ENCODE assay signal across 18 cellular contexts in the genomic region with DNA sequence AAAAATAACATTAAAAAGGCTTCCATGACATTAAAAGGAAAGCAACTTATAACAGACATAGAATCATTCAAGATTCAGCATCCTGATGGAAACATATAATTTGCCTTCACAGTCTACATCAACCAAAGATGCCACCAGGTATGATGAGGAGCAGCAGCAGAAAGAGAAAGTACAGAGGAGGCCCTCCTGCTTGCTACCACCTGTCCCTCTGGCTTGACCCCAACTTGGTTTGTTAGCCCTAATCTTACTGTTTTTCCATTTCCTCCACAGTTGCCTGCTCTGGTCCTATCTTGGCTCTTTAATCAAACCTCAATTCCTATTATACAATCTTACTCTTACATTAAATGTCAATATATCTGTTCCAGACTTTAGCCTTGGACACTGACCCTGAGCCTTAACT.
DNase-seq lines count a peak whose midpoint lies in the region.
"Had no signal": no experiment of that assay in that cellular context is flagged by ENCODE, and none has a peak within 500 bp of the region (broad histone marks: within the 10 kb centered on the region; RNA-seq: fewer than 3 reads in every experiment).

No MANE protein-coding gene starts in this region.

- no peak overlapping the region for H2BK5ac ChIP-seq in mesendoderm (ENCODE audit: low read length)

- H3K56ac ChIP-seq in mesendoderm (ENCODE audit: low read length), result no peak overlapping the region

- H3K4ac ChIP-seq in mesendoderm (ENCODE audit: low read depth, low read length), result no peak overlapping the region

- no peaks in the 10 kb centered on the region for H3K79me2 ChIP-seq in mesendoderm (ENCODE audit: control insufficient read depth, insufficient read depth, low read length)

- in situ Hi-C loops in G401 (cut with HindIII; ENCODE audit: low sequenced_read_pairs), result no loop called here

- H3K27ac Mint-ChIP-seq in activated T-helper 2 cell treated with anti-CD3 and anti-CD28 coated beads, Interferon-gamma antibody, Interleukin-2, Interleukin-4, amounts not matched to agents 10 μg/mL and 5 μg/mL and 100 μg/mL, durations not matched to agents 14 hours and 24 hours and 36 hours, result no peak overlapping the region
- H3K27ac Mint-ChIP-seq: B cell; CD4-positive, alpha-beta T cell; CD8-positive, alpha-beta T cell had no signal

- no peaks in the 10 kb centered on the region for H3K36me3 ChIP-seq in mesendoderm (ENCODE audit: control insufficient read depth, insufficient read depth, low read length)

- DNase-seq in G401 (ENCODE audit: low spot score) (peak; percentile 75), cerebellar cortex (ENCODE audit: low spot score) (peak; percentile 70), mesendoderm (no peak), NCI-H774 (lab: John Stamatoyannopoulos, UW) (no peak)
- DNase-seq in activated T-helper 2 cell treated with anti-CD3 and anti-CD28 coated beads, Interferon-gamma antibody, Interleukin-2, Interleukin-4, amounts not matched to agents 10 μg/mL and 5 μg/mL and 100 μg/mL, durations not matched to agents 14 hours and 24 hours and 36 hours (ENCODE audit: low spot score), result no peak
- DNase-seq: AML-193; Caco-2; Calu3; CD4-positive, alpha-beta T cell; CD8-positive, alpha-beta T cell; DMS79 treated with DMSO at 0.1 percent for 48 hours; GDM1 had no signal

- H4K8ac ChIP-seq in mesendoderm (ENCODE audit: low read depth, low read length), result peak overlapping the region; percentile 56

- intact Hi-C loops in activated T-helper 2 cell treated with anti-CD3 and anti-CD28 coated beads, Interferon-gamma antibody, Interleukin-2, Interleukin-4, amounts not matched to agents 10 μg/mL and 5 μg/mL and 100 μg/mL, durations not matched to agents 14 hours and 24 hours and 36 hours (cut with micrococcal nuclease), result no loop called here

- no peak overlapping the region for H3K27ac ChIP-seq in mesendoderm (ENCODE audit: low read depth, low read length)
- H3K27ac ChIP-seq: 22Rv1; A549; BLaER1 treated with 17β-estradiol and CSF1 and Interleukin-3, amounts not matched to agents 10 nM and 100 nM; C4-2B had no signal

- no peaks in the 10 kb centered on the region for H3K4me1 ChIP-seq in mesendoderm (ENCODE audit: control insufficient read depth, low read depth, low read length)
- H3K4me1 ChIP-seq: A549; BLaER1 treated with 17β-estradiol and CSF1 and Interleukin-3, amounts not matched to agents 10 nM and 100 nM; Caco-2 had no signal

- no peak overlapping the region for H4K5ac ChIP-seq in mesendoderm (ENCODE audit: low read length)

- H3K36me3 Mint-ChIP-seq in activated T-helper 2 cell treated with anti-CD3 and anti-CD28 coated beads, Interferon-gamma antibody, Interleukin-2, Interleukin-4, amounts not matched to agents 10 μg/mL and 5 μg/mL and 100 μg/mL, durations not matched to agents 14 hours and 24 hours and 36 hours (ENCODE audit: low read depth), result no peaks in the 10 kb centered on the region

- H3K9me3 Mint-ChIP-seq in activated T-helper 2 cell treated with anti-CD3 and anti-CD28 coated beads, Interferon-gamma antibody, Interleukin-2, Interleukin-4, amounts not matched to agents 10 μg/mL and 5 μg/mL and 100 μg/mL, durations not matched to agents 14 hours and 24 hours and 36 hours, result peaks cover 3% of the 10 kb centered on the region

- H2BK15ac ChIP-seq in mesendoderm (replicated peaks; ENCODE audit: low read depth), result no peak overlapping the region

- no peak overlapping the region for H3K23ac ChIP-seq in mesendoderm (ENCODE audit: low read length)

- no peaks in the 10 kb centered on the region for H3K27me3 ChIP-seq in mesendoderm (ENCODE audit: insufficient read depth, low read length, poor library complexity)
- H3K27me3 ChIP-seq: BLaER1 treated with 17β-estradiol and CSF1 and Interleukin-3, amounts not matched to agents 10 nM and 100 nM had no signal

- H3K27me3 Mint-ChIP-seq in activated T-helper 2 cell treated with anti-CD3 and anti-CD28 coated beads, Interferon-gamma antibody, Interleukin-2, Interleukin-4, amounts not matched to agents 10 μg/mL and 5 μg/mL and 100 μg/mL, durations not matched to agents 14 hours and 24 hours and 36 hours (ENCODE audit: low read depth), result no peaks in the 10 kb centered on the region
- H3K27me3 Mint-ChIP-seq: B cell; CD4-positive, alpha-beta T cell had no signal

- no peak overlapping the region for H2AK5ac ChIP-seq in mesendoderm (ENCODE audit: low read length)

- no peak overlapping the region for H3K9ac ChIP-seq in mesendoderm (ENCODE audit: low read length)
- H3K9ac ChIP-seq: BLaER1 treated with 17β-estradiol and CSF1 and Interleukin-3, amounts not matched to agents 10 nM and 100 nM had no signal

- H3K4me3 Mint-ChIP-seq in activated T-helper 2 cell treated with anti-CD3 and anti-CD28 coated beads, Interferon-gamma antibody, Interleukin-2, Interleukin-4, amounts not matched to agents 10 μg/mL and 5 μg/mL and 100 μg/mL, durations not matched to agents 14 hours and 24 hours and 36 hours (ENCODE audit: low read depth), result no peak overlapping the region
- H3K4me3 Mint-ChIP-seq: B cell; CD4-positive, alpha-beta T cell; CD8-positive, alpha-beta T cell had no signal

- H3K79me1 ChIP-seq in mesendoderm (ENCODE audit: low read length), result no peaks in the 10 kb centered on the region

- no peak overlapping the region for H3K4me2 ChIP-seq in mesendoderm (ENCODE audit: low read length)
- H3K4me2 ChIP-seq: A549; BLaER1 treated with 17β-estradiol and CSF1 and Interleukin-3, amounts not matched to agents 10 nM and 100 nM had no signal

- H3K4me3 ChIP-seq in mesendoderm (ENCODE audit: low read length), result no peak overlapping the region
- H3K4me3 ChIP-seq: A549; BLaER1 treated with 17β-estradiol and CSF1 and Interleukin-3, amounts not matched to agents 10 nM and 100 nM; GM12878 had no signal

- no peak overlapping the region for H3K18ac ChIP-seq in mesendoderm (ENCODE audit: low read length)

- H3K4me1 Mint-ChIP-seq in activated T-helper 2 cell treated with anti-CD3 and anti-CD28 coated beads, Interferon-gamma antibody, Interleukin-2, Interleukin-4, amounts not matched to agents 10 μg/mL and 5 μg/mL and 100 μg/mL, durations not matched to agents 14 hours and 24 hours and 36 hours (ENCODE audit: low read depth), result peaks cover 3% of the 10 kb centered on the region
- H3K4me1 Mint-ChIP-seq: B cell had no signal

- H2BK120ac ChIP-seq in mesendoderm (ENCODE audit: low read depth, low read length), result no peak overlapping the region

Comparison
In these comparisons a context has a peak if more than half of its experiments do, and no peak if none do; other contexts are left out.
1. DNase-seq: peak in G401 (single experiment) and cerebellar cortex (single experiment); none in mesendoderm (single experiment), NCI-H774 (single experiment) and activated T-helper 2 cell treated with anti-CD3 and anti-CD28 coated beads, Interferon-gamma antibody, Interleukin-2, Interleukin-4, amounts not matched to agents 10 μg/mL and 5 μg/mL and 100 μg/mL, durations not matched to agents 14 hours and 24 hours and 36 hours (single experiment).